8 cellular contexts compared by ENCODE assay signal in the genomic region with DNA sequence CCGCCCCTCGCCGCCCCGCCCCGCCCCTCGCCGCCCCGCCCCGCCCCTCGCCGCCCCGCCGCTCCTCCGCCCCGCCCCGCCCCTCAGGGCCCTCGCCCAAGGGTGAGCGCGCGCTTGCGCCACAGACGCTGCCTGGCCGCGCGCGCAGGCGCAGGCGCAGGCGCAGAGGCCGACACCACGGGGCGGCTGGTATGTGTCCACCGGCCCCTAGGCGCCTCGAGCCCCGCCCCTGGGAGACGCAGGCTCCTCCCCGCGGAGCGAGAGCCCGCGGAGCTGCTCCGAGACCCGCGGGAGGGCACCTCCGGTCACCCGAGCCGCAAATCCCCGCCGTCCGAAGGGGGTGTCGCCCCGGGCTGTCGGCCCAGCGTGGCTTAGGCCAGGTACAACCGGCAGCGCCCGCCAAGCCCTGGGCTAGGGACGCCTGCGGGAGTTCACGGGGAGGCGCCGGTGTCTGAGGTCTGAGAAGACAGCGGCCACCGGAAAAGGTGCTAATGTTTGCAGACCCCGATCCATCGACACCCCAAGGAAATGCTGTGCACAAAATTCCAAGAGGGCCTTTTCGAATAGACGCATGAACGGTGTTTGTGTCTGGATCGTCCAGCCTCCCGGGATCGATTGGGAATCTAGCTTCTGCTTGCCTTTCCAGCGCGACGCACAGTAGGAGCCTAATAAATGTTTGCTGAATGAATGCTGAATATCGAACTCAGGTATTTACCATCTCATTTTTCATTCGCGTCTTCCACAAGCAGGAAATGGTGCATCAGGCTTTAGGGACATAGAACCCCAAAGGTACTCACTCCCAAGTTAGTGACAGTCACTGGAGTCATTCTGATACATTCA. TPM values are rescaled to one million over a fixed set of nuclear protein-coding genes. Genes with fewer than 3 reads are reported as not detected.
DNase-seq lines count a peak whose midpoint lies in the region; ATAC-seq and TF ChIP-seq lines count a peak whose summit lies in the region.

No MANE protein-coding gene starts in this region.

- peaks cover 18 to 53% (median 42%) of the 10 kb centered on the region in 11 experiments; a peak in 19 of 22 replicates for H4K20me1 ChIP-seq in BLaER1 treated with 17β-estradiol and CSF1 and Interleukin-3, amounts not matched to agents 10 nM and 100 nM

- H3K4me3 ChIP-seq in BLaER1 treated with 17β-estradiol and CSF1 and Interleukin-3, amounts not matched to agents 10 nM and 100 nM: peak overlapping the region; percentile 66 to 79 (median 72)
- peak overlapping the region; percentile 64 for H3K4me3 ChIP-seq in ectodermal cell (ENCODE audit: insufficient read depth, low read depth, low read length)

- DNase-seq in NCI-H774 (lab: John Stamatoyannopoulos, UW) (peak; percentile 90), lung microvascular endothelial cell (ENCODE audit: low read depth in 2 of 2) (peak; percentile 89 to 91)
- peak; percentile 88 for DNase-seq in activated CD8-positive, alpha-beta T cell treated with anti-CD3 and anti-CD28 coated beads for 36 hours
- DNase-seq in stimulated activated CD4-positive, alpha-beta T cell treated with anti-CD3 and anti-CD28 coated beads, TNF-alpha, amount 100 ng/mL, for 24 hours (ENCODE audit: low read depth in 3 of 3): peak; percentile 58 to 86 (median 71)

- H3K27me3 Mint-ChIP-seq in activated CD8-positive, alpha-beta T cell treated with anti-CD3 and anti-CD28 coated beads for 36 hours: no peaks in the 10 kb centered on the region

- peaks cover 35 to 87% (median 75%) of the 10 kb centered on the region in 11 experiments for H3K27me3 ChIP-seq in BLaER1 treated with 17β-estradiol and CSF1 and Interleukin-3, amounts not matched to agents 10 nM and 100 nM
- H3K27me3 ChIP-seq in ectodermal cell (ENCODE audit: control insufficient read depth, insufficient read depth, low read length, poor library complexity, severe bottlenecking): no peaks in the 10 kb centered on the region

- peak overlapping the region; percentile 14 to 75 (median 67); a peak in 20 of 22 replicates for H3K27ac ChIP-seq in BLaER1 treated with 17β-estradiol and CSF1 and Interleukin-3, amounts not matched to agents 10 nM and 100 nM
- H3K27ac ChIP-seq in ectodermal cell (ENCODE audit: insufficient read depth, low read depth, low read length, poor library complexity, severe bottlenecking): no peak overlapping the region

- CTCF ChIA-PET in activated CD8-positive, alpha-beta T cell treated with anti-CD3 and anti-CD28 coated beads for 36 hours (lab: Charles Lee): interaction anchor here (1.3 to 1.9 kb wide), 5 partner anchors 10 to 68 kb away, joined by 3 to 8 read pairs (median 6); no protein-coding TSS in a partner anchor

- WGBS in ectodermal cell, 2 experiments: 1% methylated on average over 61 to 79 of the region's 79 CpGs

- ATAC-seq in GM19351 (IDR thresholded peaks at IDR 0.05; ENCODE audit: unreplicated experiment) (peak; percentile 76), HG03469 (IDR thresholded peaks at IDR 0.05; ENCODE audit: unreplicated experiment) (peak; percentile 62)
- peak; percentile 96 for ATAC-seq in activated CD8-positive, alpha-beta T cell treated with anti-CD3 and anti-CD28 coated beads for 36 hours

- peaks cover 8% of the 10 kb centered on the region for H3K36me3 Mint-ChIP-seq in activated CD8-positive, alpha-beta T cell treated with anti-CD3 and anti-CD28 coated beads for 36 hours (ENCODE audit: low read depth)

- peaks cover 35% of the 10 kb centered on the region for H3K4me1 Mint-ChIP-seq in activated CD8-positive, alpha-beta T cell treated with anti-CD3 and anti-CD28 coated beads for 36 hours (ENCODE audit: low read depth)

- H3K4me3 Mint-ChIP-seq in activated CD8-positive, alpha-beta T cell treated with anti-CD3 and anti-CD28 coated beads for 36 hours: peak overlapping the region; percentile 82

- peaks cover 37 to 56% (median 53%) of the 10 kb centered on the region in 10 experiments for H3K4me1 ChIP-seq in BLaER1 treated with 17β-estradiol and CSF1 and Interleukin-3, amounts not matched to agents 10 nM and 100 nM
- no peaks in the 10 kb centered on the region for H3K4me1 ChIP-seq in ectodermal cell (ENCODE audit: control insufficient read depth, insufficient read depth, low read length)

- no peak for TF ChIP-seq CTCF in activated CD8-positive, alpha-beta T cell treated with anti-CD3 and anti-CD28 coated beads for 36 hours (IDR thresholded peaks at IDR 0.05)

- peaks cover 10 to 17% (median 13%) of the 10 kb centered on the region in 11 experiments; a peak in 20 of 22 replicates for H3K36me3 ChIP-seq in BLaER1 treated with 17β-estradiol and CSF1 and Interleukin-3, amounts not matched to agents 10 nM and 100 nM
- no peaks in the 10 kb centered on the region for H3K36me3 ChIP-seq in ectodermal cell (ENCODE audit: control insufficient read depth, insufficient read depth, low read length)

- H3K9ac ChIP-seq in BLaER1 treated with 17β-estradiol and CSF1 and Interleukin-3, amounts not matched to agents 10 nM and 100 nM: peak overlapping the region; percentile 74 to 83 (median 80)

- peak overlapping the region; percentile 60 to 86 (median 79) for H3K4me2 ChIP-seq in BLaER1 treated with 17β-estradiol and CSF1 and Interleukin-3, amounts not matched to agents 10 nM and 100 nM

- H3K27ac Mint-ChIP-seq in activated CD8-positive, alpha-beta T cell treated with anti-CD3 and anti-CD28 coated beads for 36 hours: peak overlapping the region; percentile 74

- intact Hi-C loops in activated CD8-positive, alpha-beta T cell treated with anti-CD3 and anti-CD28 coated beads for 36 hours (cut with micrococcal nuclease): loop anchor here (10.0 kb wide), 1 partner anchor 65 kb away; no protein-coding TSS in a partner anchor

- H3K9me3 ChIP-seq in BLaER1 treated with 17β-estradiol and CSF1 and Interleukin-3, amounts not matched to agents 10 nM and 100 nM (replicated peaks in 1 of 11): peaks cover 0 to 19% (median 8%) of the 10 kb centered on the region in 11 experiments; a peak in 10 of 22 replicates
- H3K9me3 ChIP-seq in ectodermal cell (ENCODE audit: control insufficient read depth, low read length): no peaks in the 10 kb centered on the region

- H3K9me3 Mint-ChIP-seq in activated CD8-positive, alpha-beta T cell treated with anti-CD3 and anti-CD28 coated beads for 36 hours: no peaks in the 10 kb centered on the region

- POLR2A ChIA-PET in activated CD8-positive, alpha-beta T cell treated with anti-CD3 and anti-CD28 coated beads for 36 hours (lab: Charles Lee): interaction anchor here (0.5 to 1.0 kb wide), 2 partner anchors 47 to 491 kb away, joined by 3 to 4 read pairs; partner anchors contain the start of gene DUSP9

RNA-seq across cellular contexts. Expression of gene CCNQ, which starts 0.5 kb away (rescaled TPM):
- 10 to 100 TPM; 18.5 to 21.3 TPM for total RNA-seq in activated CD8-positive, alpha-beta T cell treated with anti-CD3 and anti-CD28 coated beads for 36 hours
- 20.9 TPM for polyA plus RNA-seq in ectodermal cell (2013, experiment 1 of 4)
- 18.3 TPM for polyA plus RNA-seq in ectodermal cell (2013, experiment 2 of 4)
- 17.6 TPM for polyA plus RNA-seq in ectodermal cell (2013, experiment 3 of 4)
- polyA plus RNA-seq in ectodermal cell (2013, experiment 4 of 4): 22.5 TPM
- total RNA-seq in lung microvascular endothelial cell: 31.9 and 33.1 TPM in 2 replicates

RNA-seq across cellular contexts. Expression of gene DUSP9, which starts 47.6 kb away (rescaled TPM):
- under 1 TPM in 1 of 2 experiments, not detected in 1; 0.14 TPM for total RNA-seq in activated CD8-positive, alpha-beta T cell treated with anti-CD3 and anti-CD28 coated beads for 36 hours
- 1.4 TPM for polyA plus RNA-seq in ectodermal cell (2013, experiment 1 of 4)
- polyA plus RNA-seq in ectodermal cell (2013, experiment 2 of 4): 1.7 TPM
- polyA plus RNA-seq in ectodermal cell (2013, experiment 3 of 4): 1.4 TPM
- polyA plus RNA-seq in ectodermal cell (2013, experiment 4 of 4): 1.6 TPM
- under 0.01 TPM in 2 replicates for total RNA-seq in lung microvascular endothelial cell
